ENCODE assay signal across 8 cellular contexts in genomic region chr1:172443666-172444453, GRCh38. TPM values are rescaled to one million over a fixed set of nuclear protein-coding genes. Genes with fewer than 3 reads are reported as not detected.
DNase-seq lines count a peak whose midpoint lies in the region; ATAC-seq and TF ChIP-seq lines count a peak whose summit lies in the region.

PIGC (minus strand) TSS chr1:172444069; CDS start chr1:172442622, 1,447 bp downstream.

- DNase-seq in BJ (ENCODE audit: low read depth), result no peak
- DNase-seq in GM19238 (ENCODE audit: insufficient read length, low spot score), result peak; percentile 91
- peak; percentile 56 to 84 for DNase-seq in NCI-H524 (lab: John Stamatoyannopoulos, UW)
- peak; percentile 97 for DNase-seq in activated CD4-positive, alpha-beta T cell treated with anti-CD3 and anti-CD28 coated beads for 36 hours
- peak; percentile 94 for DNase-seq in colonic mucosa
- peak; percentile 89 to 95 for DNase-seq in left colon
- DNase-seq in stimulated activated CD4-positive, alpha-beta T cell treated with anti-CD3 and anti-CD28 coated beads, Interleukin-1b, Interleukin-23, amount 100 ng/mL, for 48 hours, result peak; percentile 94

- peaks cover 18% of the 10 kb centered on the region for H3K36me3 Mint-ChIP-seq in activated CD4-positive, alpha-beta T cell treated with anti-CD3 and anti-CD28 coated beads for 36 hours (ENCODE audit: low read depth)

- peaks cover 1% of the 10 kb centered on the region; the same call in 1 of the 2 replicates for H3K36me3 ChIP-seq in BJ (ENCODE audit: control insufficient read depth, insufficient read depth, low read length)
- no peaks in the 10 kb centered on the region for H3K36me3 ChIP-seq in colonic mucosa

- H3K4me1 Mint-ChIP-seq in activated CD4-positive, alpha-beta T cell treated with anti-CD3 and anti-CD28 coated beads for 36 hours, result peaks cover 31% of the 10 kb centered on the region

- peak within 1 kb of the TSS; percentile 76 to 98 for H3K9ac ChIP-seq in colonic mucosa (ENCODE audit: low read depth in 2 of 2, low read length in 2 of 2)

- peak within 1 kb of the TSS; percentile 85 for H3K4me3 Mint-ChIP-seq in activated CD4-positive, alpha-beta T cell treated with anti-CD3 and anti-CD28 coated beads for 36 hours

- CTCF ChIA-PET in BJ (lab: Yijun Ruan, JAX), result interaction anchor here (0.6 to 3.6 kb wide), 23 partner anchors 8 to 642 kb away, joined by 3 to 20 read pairs (median 3); partner anchors contain the start of gene SUCO
- CTCF ChIA-PET in activated CD4-positive, alpha-beta T cell treated with anti-CD3 and anti-CD28 coated beads for 36 hours (lab: Charles Lee), result interaction anchor here (0.5 to 6.4 kb wide), 25 partner anchors 10 to 557 kb away, joined by 3 to 63 read pairs (median 4); partner anchors contain the start of gene C1orf105

- H3K27ac Mint-ChIP-seq in activated CD4-positive, alpha-beta T cell treated with anti-CD3 and anti-CD28 coated beads for 36 hours, result peak within 1 kb of the TSS; percentile 91

- POLR2A ChIA-PET in BJ (lab: Charles Lee), result no interaction called here
- POLR2A ChIA-PET in activated CD4-positive, alpha-beta T cell treated with anti-CD3 and anti-CD28 coated beads for 36 hours (lab: Charles Lee), result interaction anchor here (0.6 to 0.7 kb wide), 2 partner anchors 441 to 590 kb away, joined by 3 read pairs; no protein-coding TSS in a partner anchor

- ATAC-seq in HG03442 (IDR thresholded peaks at IDR 0.05; ENCODE audit: unreplicated experiment), result peak; percentile 99
- peak; percentile 99 for ATAC-seq in activated CD4-positive, alpha-beta T cell treated with anti-CD3 and anti-CD28 coated beads for 36 hours
- peak; percentile 99 for ATAC-seq in left colon

- H3K9me3 Mint-ChIP-seq in activated CD4-positive, alpha-beta T cell treated with anti-CD3 and anti-CD28 coated beads for 36 hours (ENCODE audit: low read depth), result no peaks in the 10 kb centered on the region

- H3K27ac ChIP-seq in colonic mucosa, result peak within 1 kb of the TSS; percentile 63

- H3K27me3 Mint-ChIP-seq in activated CD4-positive, alpha-beta T cell treated with anti-CD3 and anti-CD28 coated beads for 36 hours, result no peaks in the 10 kb centered on the region

- no peaks in the 10 kb centered on the region for H3K27me3 ChIP-seq in BJ (ENCODE audit: control insufficient read depth, insufficient read depth, low read length)
- H3K27me3 ChIP-seq in colonic mucosa, result no peaks in the 10 kb centered on the region

- H3K4me1 ChIP-seq in colonic mucosa, result peaks cover 4% of the 10 kb centered on the region

- H3K9me3 ChIP-seq in colonic mucosa, result no peaks in the 10 kb centered on the region

- intact Hi-C loops in activated CD4-positive, alpha-beta T cell treated with anti-CD3 and anti-CD28 coated beads for 36 hours (cut with DNase I, micrococcal nuclease), result loop anchor here (1.0 to 5.0 kb wide), 7 partner anchors 15 to 702 kb away; partner anchors contain the start of gene VAMP4 (in 1 of the 2)
- intact Hi-C loops in colonic mucosa (cut with DNase I) (loop anchor here (10.0 kb wide), 1 partner anchor 439 kb away; no protein-coding TSS in a partner anchor), left colon (cut with DNase I, micrococcal nuclease) (loop anchor here in 1 of 2 donors (10.0 kb wide), 1 partner anchor 639 kb away; no protein-coding TSS in a partner anchor)

- H3K4me3 ChIP-seq in BJ (ENCODE audit: low read depth, low read length), result peak within 1 kb of the TSS; percentile 92
- H3K4me3 ChIP-seq in colonic mucosa, result peak within 1 kb of the TSS; percentile 74

- TF ChIP-seq CTCF in BJ (IDR thresholded peaks at IDR 0.05; ENCODE audit: insufficient read depth, low read depth, low read length) (peak; percentile 97), colonic mucosa (IDR thresholded peaks at IDR 0.05) (peak; percentile 78)

RNA-seq across cellular contexts. Expression of gene PIGC, which starts in this region (rescaled TPM):
- 20.7 and 24.4 TPM in 2 replicates for polyA plus RNA-seq in BJ (2011; rRNA removed)
- polyA minus RNA-seq in BJ (2011; rRNA and poly(A)+ RNA removed), result 15.4 and 18.7 TPM in 2 replicates
- 10 to 100 TPM; 14.7 to 17.1 TPM for total RNA-seq in activated CD4-positive, alpha-beta T cell treated with anti-CD3 and anti-CD28 coated beads for 36 hours
- total RNA-seq in colonic mucosa, result 10 to 100 TPM; 20.5 to 24.1 TPM
- total RNA-seq in left colon, result 10 to 100 TPM; 22.9 to 24.1 TPM
